In genomic region chr19:46299004-46299509, GRCh38 we compare ENCODE assay signal across 1 cellular context.
TF ChIP-seq lines count a peak whose summit lies in the region.

No MANE protein-coding gene starts in this region.

TF ChIP-seq in H1, 55 proteins besides CTCF, POLR2A, EP300 and RAD21 (continued from another document):
- TF ChIP-seq GTF2F1 (IDR thresholded peaks at IDR 0.05; ENCODE audit: borderline replicate concordance, low read depth, low read length) (no peak), HDAC2 (IDR thresholded peaks at IDR 0.05; ENCODE audit: borderline replicate concordance in 1 of 2, low read depth in 2 of 2, low read length in 2 of 2) (no peak), CREB1 (IDR thresholded peaks at IDR 0.05) (no peak), TAF7 (optimal IDR thresholded peaks at IDR 0.05; ENCODE audit: borderline replicate concordance, low read depth, low read length) (no peak), KDM5A (IDR thresholded peaks at IDR 0.05; ENCODE audit: low read length) (no peak), YY1 (IDR thresholded peaks at IDR 0.05; ENCODE audit: low read depth, low read length) (no peak), CHD7 (IDR thresholded peaks at IDR 0.05; ENCODE audit: insufficient replicate concordance, low read length) (no peak), RBBP5 (IDR thresholded peaks at IDR 0.05; ENCODE audit: borderline replicate concordance, low read depth, low read length) (no peak), SRF (IDR thresholded peaks at IDR 0.05; ENCODE audit: low read depth, low read length) (no peak), SP4 (IDR thresholded peaks at IDR 0.05; ENCODE audit: low read length) (no peak)
